In the genomic region with DNA sequence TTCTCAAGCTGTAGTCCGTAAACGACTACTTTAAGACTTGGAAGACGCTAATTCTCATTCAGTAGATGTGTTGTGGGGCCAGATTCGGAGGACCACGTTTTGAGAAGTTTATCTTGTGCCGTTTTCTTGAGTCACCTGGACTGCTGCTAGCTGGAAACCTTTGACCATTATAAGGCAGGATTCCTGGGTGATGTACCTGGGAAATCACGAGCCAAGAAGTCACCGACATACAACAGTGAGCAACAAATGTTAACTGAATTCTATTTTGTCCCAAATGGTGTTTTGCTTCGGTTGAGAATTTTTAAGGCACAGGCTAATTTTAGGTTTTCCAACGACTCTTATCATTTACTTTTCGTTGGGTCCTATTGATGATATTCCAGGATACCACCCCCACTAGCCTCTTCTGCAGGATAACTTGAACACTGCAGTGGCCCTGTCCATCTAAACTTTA, we compare ENCODE assay signal across 10 cellular contexts.
A peak's percentile ranks its signal among the peaks of the same experiment; 100 is the strongest.
DNase-seq lines count a peak whose midpoint lies in the region; ATAC-seq and TF ChIP-seq lines count a peak whose summit lies in the region.
"Had no signal": no experiment of that assay in that cellular context is flagged by ENCODE, and none has a peak within 500 bp of the region (broad histone marks: within the 10 kb centered on the region; RNA-seq: fewer than 3 reads in every experiment).

No MANE protein-coding gene starts in this region.

- TF ChIP-seq CTCF in RWPE2 (IDR thresholded peaks at IDR 0.05; ENCODE audit: poor library complexity, severe bottlenecking) (no peak), omental fat pad (IDR thresholded peaks at IDR 0.05) (no peak)

- no peak overlapping the region for H3K27ac Mint-ChIP-seq in stimulated activated effector memory CD8-positive, alpha-beta T cell treated with anti-CD3 and anti-CD28 coated beads, Interleukin-12 subunit alpha, Interleukin-12 subunit beta, amount 100 ng/mL, for 72 hours
- H3K27ac Mint-ChIP-seq: stimulated activated naive CD8-positive, alpha-beta T cell treated with anti-CD3 and anti-CD28 coated beads, Interleukin-15, Interleukin-2, amounts not matched to agents 100 ng/mL and 50 ng/mL, for 24 hours had no signal

- H3K27me3 ChIP-seq in RWPE2 (ENCODE audit: insufficient read depth, poor library complexity, severe bottlenecking), result no peaks in the 10 kb centered on the region

- peaks cover 15% of the 10 kb centered on the region for H3K4me1 Mint-ChIP-seq in stimulated activated effector memory CD8-positive, alpha-beta T cell treated with anti-CD3 and anti-CD28 coated beads, Interleukin-12 subunit alpha, Interleukin-12 subunit beta, amount 100 ng/mL, for 72 hours

- peak overlapping the region; percentile 92 for H3K27ac ChIP-seq in RWPE2 (ENCODE audit: poor library complexity, severe bottlenecking)
- H3K27ac ChIP-seq: 22Rv1 had no signal

- H3K36me3 ChIP-seq in RWPE2 (ENCODE audit: low read depth), result no peaks in the 10 kb centered on the region

- peak; percentile 64 for DNase-seq in DMS53 (lab: John Stamatoyannopoulos, UW)
- DNase-seq in DMS53 treated with DMSO at 0.1 percent for 48 hours (lab: John Stamatoyannopoulos, UW; ENCODE audit: unreplicated experiment), result no peak
- no peak for DNase-seq in RWPE2 (ENCODE audit: low spot score)
- peak; percentile 54 for DNase-seq in stimulated activated CD8-positive, alpha-beta memory T cell treated with anti-CD3 and anti-CD28 coated beads, Interleukin-4, amount 100 ng/mL, for 48 hours
- DNase-seq in omental fat pad (ENCODE audit: low spot score), result no peak
- DNase-seq in stimulated activated effector memory CD8-positive, alpha-beta T cell treated with anti-CD3 and anti-CD28 coated beads, Interleukin-12 subunit alpha, Interleukin-12 subunit beta, amount 100 ng/mL, for 72 hours (ENCODE audit: low spot score in 2 of 2), result no peak

- peaks cover 18% of the 10 kb centered on the region for H3K36me3 Mint-ChIP-seq in stimulated activated effector memory CD8-positive, alpha-beta T cell treated with anti-CD3 and anti-CD28 coated beads, Interleukin-12 subunit alpha, Interleukin-12 subunit beta, amount 100 ng/mL, for 72 hours

- no peaks in the 10 kb centered on the region for H3K9me3 ChIP-seq in RWPE2 (ENCODE audit: severe bottlenecking)

- peak overlapping the region; percentile 47 for H3K4me3 ChIP-seq in RWPE2 (ENCODE audit: severe bottlenecking)
- peak overlapping the region; percentile 89 for H3K4me3 ChIP-seq in iPS-11a (ENCODE audit: low read depth, low read length)

- peaks cover 14% of the 10 kb centered on the region for H3K4me1 ChIP-seq in RWPE2 (ENCODE audit: insufficient read depth, poor library complexity, severe bottlenecking)

- no peak overlapping the region for H3K4me3 Mint-ChIP-seq in stimulated activated effector memory CD8-positive, alpha-beta T cell treated with anti-CD3 and anti-CD28 coated beads, Interleukin-12 subunit alpha, Interleukin-12 subunit beta, amount 100 ng/mL, for 72 hours
- H3K4me3 Mint-ChIP-seq: stimulated activated naive CD8-positive, alpha-beta T cell treated with anti-CD3 and anti-CD28 coated beads, Interleukin-15, Interleukin-2, amounts not matched to agents 100 ng/mL and 50 ng/mL, for 24 hours had no signal

- ATAC-seq in RWPE2 (ENCODE audit: low read depth) (no peak), omental fat pad (ENCODE audit: low FRiP score) (no peak), HG02981 (IDR thresholded peaks at IDR 0.05; ENCODE audit: unreplicated experiment) (no peak)
- no peak for ATAC-seq in stimulated activated effector memory CD8-positive, alpha-beta T cell treated with anti-CD3 and anti-CD28 coated beads, Interleukin-12 subunit alpha, Interleukin-12 subunit beta, amount 100 ng/mL, for 72 hours

- no peaks in the 10 kb centered on the region for H3K9me3 Mint-ChIP-seq in stimulated activated effector memory CD8-positive, alpha-beta T cell treated with anti-CD3 and anti-CD28 coated beads, Interleukin-12 subunit alpha, Interleukin-12 subunit beta, amount 100 ng/mL, for 72 hours
- H3K9me3 Mint-ChIP-seq: stimulated activated naive CD8-positive, alpha-beta T cell treated with anti-CD3 and anti-CD28 coated beads, Interleukin-15, Interleukin-2, amounts not matched to agents 100 ng/mL and 50 ng/mL, for 24 hours had no signal

Comparison
In these comparisons a context has a peak if more than half of its experiments do, and no peak if none do; other contexts are left out.
1. DNase-seq: peak in DMS53 (single experiment) and stimulated activated CD8-positive, alpha-beta memory T cell treated with anti-CD3 and anti-CD28 coated beads, Interleukin-4, amount 100 ng/mL, for 48 hours (single experiment); none in DMS53 treated with DMSO at 0.1 percent for 48 hours (single experiment), RWPE2 (single experiment), omental fat pad (single experiment) and stimulated activated effector memory CD8-positive, alpha-beta T cell treated with anti-CD3 and anti-CD28 coated beads, Interleukin-12 subunit alpha, Interleukin-12 subunit beta, amount 100 ng/mL, for 72 hours (0 of 2).